ENCODE assay signal across 8 cellular contexts in the genomic region with DNA sequence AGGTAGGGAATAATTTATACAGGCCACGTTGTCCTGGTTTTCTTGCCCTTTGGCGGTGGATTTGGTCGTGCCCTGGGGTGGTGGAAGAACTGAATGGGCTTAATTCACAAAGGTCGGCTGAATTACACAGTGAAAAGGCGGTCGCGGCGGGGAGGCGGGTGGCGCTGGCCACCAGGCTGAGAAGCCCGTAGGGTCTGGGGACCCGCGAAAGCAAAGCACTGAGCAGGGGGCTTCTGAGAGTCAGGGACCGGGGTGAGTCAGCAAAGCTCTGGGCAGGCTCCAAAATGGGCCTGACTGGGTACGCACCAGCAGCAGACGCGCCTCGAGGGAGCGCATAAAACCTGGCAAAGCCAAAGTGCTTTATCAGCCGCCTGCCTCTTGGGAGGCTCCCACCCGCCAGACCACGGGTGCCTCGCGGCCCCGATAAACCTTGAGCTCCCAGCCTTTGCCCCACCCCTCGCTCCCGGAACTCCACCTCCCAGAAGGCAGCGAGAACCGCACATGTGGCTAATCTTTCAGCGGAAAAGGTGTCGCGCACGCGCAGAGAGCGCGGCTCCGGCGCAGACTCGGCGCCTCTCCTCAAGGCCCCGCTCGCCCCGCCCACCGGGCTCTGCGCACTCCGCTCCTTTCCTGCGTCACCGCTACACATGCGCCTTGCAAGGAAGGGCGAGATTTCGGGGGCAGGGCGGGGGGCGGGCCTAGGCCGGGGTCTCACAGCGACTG. TPM values are rescaled to one million over a fixed set of nuclear protein-coding genes. Genes with fewer than 3 reads are reported as not detected.
DNase-seq lines count a peak whose midpoint lies in the region; ATAC-seq and TF ChIP-seq lines count a peak whose summit lies in the region.

No MANE protein-coding gene starts in this region.

- peaks cover 21% of the 10 kb centered on the region for H3K36me3 Mint-ChIP-seq in activated naive CD8-positive, alpha-beta T cell treated with anti-CD3 and anti-CD28 coated beads, Interleukin-2, amount 10 ng/mL, durations not matched to agents 7 days and 5 days
- peaks cover 34% of the 10 kb centered on the region for H3K36me3 Mint-ChIP-seq in osteocyte (ENCODE audit: unreplicated experiment)

- peak overlapping the region; percentile 82 for H3K4me3 ChIP-seq in thymus (ENCODE audit: low read length)

- H3K4me1 Mint-ChIP-seq in activated naive CD8-positive, alpha-beta T cell treated with anti-CD3 and anti-CD28 coated beads, Interleukin-2, amount 10 ng/mL, durations not matched to agents 7 days and 5 days: peaks cover 18% of the 10 kb centered on the region
- peaks cover 30% of the 10 kb centered on the region for H3K4me1 Mint-ChIP-seq in osteocyte (ENCODE audit: unreplicated experiment)

- WGBS in thymus: 5% methylated on average over 55 of the region's 55 CpGs

- H3K27me3 ChIP-seq in thymus (ENCODE audit: control insufficient read depth, insufficient read depth): no peaks in the 10 kb centered on the region

- POLR2A ChIA-PET in activated naive CD8-positive, alpha-beta T cell treated with anti-CD3 and anti-CD28 coated beads, Interleukin-2, amount 10 ng/mL, durations not matched to agents 7 days and 5 days (lab: Charles Lee): interaction anchor here (0.7 to 2.2 kb wide), 4 partner anchors 11 to 51 kb away, joined by 4 to 8 read pairs (median 4); no protein-coding TSS in a partner anchor

- TF ChIP-seq CTCF in GM10266 (IDR thresholded peaks at IDR 0.05; ENCODE audit: control insufficient read depth, insufficient read depth, low read depth, missing control alignments) (no peak), osteocyte (IDR thresholded peaks at IDR 0.05) (no peak)

- intact Hi-C loops in head of caudate nucleus (cut with DNase I): loop anchor here (1.0 to 2.0 kb wide), 2 partner anchors 63 to 114 kb away; partner anchors contain the start of genes ALG3, EEF1AKMT4 and PSMD2

- H3K9me3 ChIP-seq in thymus (ENCODE audit: control insufficient read depth): no peaks in the 10 kb centered on the region

- DNase-seq in GM10266 (ENCODE audit: extremely low spot score): peak; percentile 99
- DNase-seq in NCI-H1105 (lab: John Stamatoyannopoulos, UW): peak; percentile 100
- DNase-seq in SKM-1 (lab: John Stamatoyannopoulos, UW; ENCODE audit: unreplicated experiment): peak; percentile 88
- peak; percentile 99 for DNase-seq in activated naive CD8-positive, alpha-beta T cell treated with anti-CD3 and anti-CD28 coated beads, Interleukin-2, amount 10 ng/mL, durations not matched to agents 7 days and 5 days
- peak; percentile 96 to 99 (median 98) for DNase-seq in head of caudate nucleus
- peak; percentile 100 for DNase-seq in osteocyte (ENCODE audit: extremely low spot score, unreplicated experiment)

- H3K4me1 ChIP-seq in thymus (ENCODE audit: control insufficient read depth, insufficient read depth, low read length): peaks cover 10% of the 10 kb centered on the region

- H3K27ac ChIP-seq in thymus (ENCODE audit: low read depth): peak overlapping the region; percentile 71

- H3K9me3 Mint-ChIP-seq in activated naive CD8-positive, alpha-beta T cell treated with anti-CD3 and anti-CD28 coated beads, Interleukin-2, amount 10 ng/mL, durations not matched to agents 7 days and 5 days: no peaks in the 10 kb centered on the region
- H3K9me3 Mint-ChIP-seq in osteocyte (ENCODE audit: unreplicated experiment): no peaks in the 10 kb centered on the region

- H3K27ac Mint-ChIP-seq in activated naive CD8-positive, alpha-beta T cell treated with anti-CD3 and anti-CD28 coated beads, Interleukin-2, amount 10 ng/mL, durations not matched to agents 7 days and 5 days: peak overlapping the region; percentile 94
- peak overlapping the region; percentile 98 for H3K27ac Mint-ChIP-seq in osteocyte (ENCODE audit: unreplicated experiment)

- H3K36me3 ChIP-seq in thymus (ENCODE audit: control insufficient read depth, insufficient read depth): peaks cover 55% of the 10 kb centered on the region

- ATAC-seq in HG02642 (IDR thresholded peaks at IDR 0.05; ENCODE audit: poor library complexity, unreplicated experiment): peak; percentile 93
- ATAC-seq in activated naive CD8-positive, alpha-beta T cell treated with anti-CD3 and anti-CD28 coated beads, Interleukin-2, amount 10 ng/mL, durations not matched to agents 7 days and 5 days (ENCODE audit: low read depth): peak; percentile 94

- H3K27me3 Mint-ChIP-seq in activated naive CD8-positive, alpha-beta T cell treated with anti-CD3 and anti-CD28 coated beads, Interleukin-2, amount 10 ng/mL, durations not matched to agents 7 days and 5 days: no peaks in the 10 kb centered on the region
- no peaks in the 10 kb centered on the region for H3K27me3 Mint-ChIP-seq in osteocyte (ENCODE audit: unreplicated experiment)

- peak overlapping the region; percentile 98 for H3K4me3 Mint-ChIP-seq in activated naive CD8-positive, alpha-beta T cell treated with anti-CD3 and anti-CD28 coated beads, Interleukin-2, amount 10 ng/mL, durations not matched to agents 7 days and 5 days
- H3K4me3 Mint-ChIP-seq in osteocyte (ENCODE audit: unreplicated experiment): peak overlapping the region; percentile 98

RNA-seq across cellular contexts. Expression of gene ABCF3, which starts 0.4 kb away (rescaled TPM):
- 10 to 100 TPM; 68.6 to 76.3 TPM for total RNA-seq in activated naive CD8-positive, alpha-beta T cell treated with anti-CD3 and anti-CD28 coated beads, Interleukin-2, amount 10 ng/mL, durations not matched to agents 7 days and 5 days
- 60.5 and 69.5 TPM in 2 replicates for total RNA-seq in osteocyte
- 60.6 TPM for polyA plus RNA-seq in thymus

RNA-seq across cellular contexts. Expression of gene AP2M1, which starts 11.0 kb away (rescaled TPM):
- total RNA-seq in activated naive CD8-positive, alpha-beta T cell treated with anti-CD3 and anti-CD28 coated beads, Interleukin-2, amount 10 ng/mL, durations not matched to agents 7 days and 5 days: 100 to 1,000 TPM; 210 to 213 TPM
- total RNA-seq in osteocyte: 398 and 419 TPM in 2 replicates
- polyA plus RNA-seq in thymus: 165 TPM

RNA-seq across cellular contexts. Expression of gene DVL3, which starts 30.4 kb away (rescaled TPM):
- 10 to 100 TPM; 39.9 to 41.0 TPM for total RNA-seq in activated naive CD8-positive, alpha-beta T cell treated with anti-CD3 and anti-CD28 coated beads, Interleukin-2, amount 10 ng/mL, durations not matched to agents 7 days and 5 days
- total RNA-seq in osteocyte: 110 and 121 TPM in 2 replicates
- 26.0 TPM for polyA plus RNA-seq in thymus

RNA-seq across cellular contexts. Expression of gene VWA5B2, which starts 43.8 kb away (rescaled TPM):
- under 1 TPM in 1 of 2 experiments, not detected in 1; 0.25 TPM for total RNA-seq in activated naive CD8-positive, alpha-beta T cell treated with anti-CD3 and anti-CD28 coated beads, Interleukin-2, amount 10 ng/mL, durations not matched to agents 7 days and 5 days
- 0.11 TPM in 1 of 2 replicates, not detected in the other for total RNA-seq in osteocyte
- polyA plus RNA-seq in thymus: 0.23 TPM

RNA-seq across cellular contexts. Expression of gene EIF2B5, which starts 50.5 kb away (rescaled TPM):
- total RNA-seq in activated naive CD8-positive, alpha-beta T cell treated with anti-CD3 and anti-CD28 coated beads, Interleukin-2, amount 10 ng/mL, durations not matched to agents 7 days and 5 days: 10 to 100 TPM; 54.7 to 61.8 TPM
- 30.3 and 30.4 TPM in 2 replicates for total RNA-seq in osteocyte
- 47.3 TPM for polyA plus RNA-seq in thymus

Comparison
In these comparisons a context has a peak if more than half of its experiments do, and no peak if none do; other contexts are left out.
1. Peak in every context shown above with its lines: DNase-seq, ATAC-seq, H3K4me3 ChIP-seq and H3K27ac ChIP-seq.